ENCODE assay signal across 18 cellular contexts in genomic region chr16:52071101-52071500, GRCh38.
"Had no signal": no experiment of that assay in that cellular context is flagged by ENCODE, and none has a peak within 500 bp of the region (broad histone marks: within the 10 kb centered on the region; RNA-seq: fewer than 3 reads in every experiment).

No MANE protein-coding gene starts in this region.

- H3K4me2 ChIP-seq: SK-N-SH had no signal

- H3K9ac ChIP-seq: SK-N-SH had no signal

- H3K27ac ChIP-seq: RWPE1 had no signal

- FAIRE-seq: RCC 7860 had no signal

- DNase-seq: KBM-7, NCI-H1092, NCI-H1105 treated with DMSO at 0.1 percent for 48 hours, NCI-H1417 treated with DMSO at 0.1 percent for 48 hours, NCI-H1694 treated with DMSO at 0.1 percent for 48 hours, NCI-H1930, NCI-H2081, NCI-H2107, NCI-H2171, NCI-H226, NCI-H446, NCI-H510A, NCI-H524 treated with DMSO at 0.1 percent for 48 hours, NCI-H774, SHP77, SK-N-SH had no signal
